In genomic region chr3:119401069-119401468, GRCh38 we compare ENCODE assay signal across 15 cellular contexts.
DNase-seq lines count a peak whose midpoint lies in the region; ATAC-seq, FAIRE-seq and TF ChIP-seq lines count a peak whose summit lies in the region.
"Had no signal": no experiment of that assay in that cellular context is flagged by ENCODE, and none has a peak within 500 bp of the region (broad histone marks: within the 10 kb centered on the region; RNA-seq: fewer than 3 reads in every experiment).

No MANE protein-coding gene starts in this region.

- intact Hi-C loops in Calu3 (cut with micrococcal nuclease; ENCODE audit: unreplicated experiment): no loop called here

- H3K4me3 Mint-ChIP-seq in Calu3 (ENCODE audit: low read depth, unreplicated experiment): no peak overlapping the region
- H3K4me3 Mint-ChIP-seq: activated CD4-positive, alpha-beta T cell treated with anti-CD3 and anti-CD28 coated beads, Interleukin-2, amount 10 ng/mL, durations not matched to agents 7 days and 5 days; T-cell had no signal

- TF ChIP-seq CTCF in Calu3 (IDR thresholded peaks at IDR 0.05; ENCODE audit: unreplicated experiment): no peak

- no peak for DNase-seq in GM12892 (ENCODE audit: insufficient read length)
- DNase-seq in NCI-H128 (lab: John Stamatoyannopoulos, UW; ENCODE audit: unreplicated experiment): no peak
- DNase-seq in activated naive CD4-positive, alpha-beta T cell treated with Interleukin-2 at 50 U/mL for 16 hours: no peak
- no peak for DNase-seq in Calu3
- no peak for DNase-seq in iPS-NIHi7 (ENCODE audit: extremely low spot score)
- DNase-seq: activated CD4-positive, alpha-beta T cell treated with anti-CD3 and anti-CD28 coated beads, Interleukin-2, amount 10 ng/mL, durations not matched to agents 7 days and 5 days; NCI-H2171; occipital lobe; PC-3; stimulated activated CD4-positive, alpha-beta T cell treated with anti-CD3 and anti-CD28 coated beads, Interleukin-12 subunit alpha, Interleukin-12 subunit beta, amount 100 ng/mL, for 4 hours; T-cell had no signal

- peak; percentile 76 for FAIRE-seq in GM12892 (lab: Jason Lieb, UNC)
- FAIRE-seq: bronchial epithelial cell had no signal

- no TSS peak for BruUV-seq in Calu3 (replicated peaks; lab: Mats Ljungman, UMichigan)

- no peaks in the 10 kb centered on the region for H3K27me3 Mint-ChIP-seq in Calu3 (ENCODE audit: unreplicated experiment)
- H3K27me3 Mint-ChIP-seq: activated CD4-positive, alpha-beta T cell treated with anti-CD3 and anti-CD28 coated beads, Interleukin-2, amount 10 ng/mL, durations not matched to agents 7 days and 5 days; T-cell had no signal

- no peak overlapping the region for H3K27ac Mint-ChIP-seq in Calu3 (ENCODE audit: unreplicated experiment)
- H3K27ac Mint-ChIP-seq: activated CD4-positive, alpha-beta T cell treated with anti-CD3 and anti-CD28 coated beads, Interleukin-2, amount 10 ng/mL, durations not matched to agents 7 days and 5 days had no signal

- CTCF ChIA-PET in Calu3 (lab: Charles Lee): no interaction called here

- no peaks in the 10 kb centered on the region for H3K4me1 Mint-ChIP-seq in Calu3 (ENCODE audit: low read depth, unreplicated experiment)

- no peak for TF ChIP-seq POLR2A in GM12892 (IDR thresholded peaks at IDR 0.05; ENCODE audit: low read depth, low read length)

- H3K9me3 Mint-ChIP-seq in Calu3 (ENCODE audit: low read depth, unreplicated experiment): no peaks in the 10 kb centered on the region
- H3K9me3 Mint-ChIP-seq: activated CD4-positive, alpha-beta T cell treated with anti-CD3 and anti-CD28 coated beads, Interleukin-2, amount 10 ng/mL, durations not matched to agents 7 days and 5 days; T-cell had no signal

- ATAC-seq in GM19395 (IDR thresholded peaks at IDR 0.05; ENCODE audit: unreplicated experiment) (peak; percentile 66), HG02642 (IDR thresholded peaks at IDR 0.05; ENCODE audit: poor library complexity, unreplicated experiment) (peak; percentile 50), HG03558 (IDR thresholded peaks at IDR 0.05; ENCODE audit: extremely low read depth, unreplicated experiment) (peak; percentile 46)
- ATAC-seq: PC-3, T-cell had no signal

- H3K36me3 Mint-ChIP-seq in Calu3 (ENCODE audit: insufficient read depth, unreplicated experiment): no peaks in the 10 kb centered on the region
